ENCODE assay signal across 9 cellular contexts in genomic region chr5:164119806-164120440, GRCh38.
DNase-seq lines count a peak whose midpoint lies in the region; ATAC-seq and TF ChIP-seq lines count a peak whose summit lies in the region.
"Had no signal": no experiment of that assay in that cellular context is flagged by ENCODE, and none has a peak within 500 bp of the region (broad histone marks: within the 10 kb centered on the region; RNA-seq: fewer than 3 reads in every experiment).

No MANE protein-coding gene starts in this region.

- H3K18ac ChIP-seq in trophoblast cell (ENCODE audit: low read length): no peak overlapping the region

- H2BK5ac ChIP-seq in trophoblast cell (ENCODE audit: low read depth, low read length, poor library complexity): peak overlapping the region; percentile 74

- no peak overlapping the region for H2BK12ac ChIP-seq in trophoblast cell (ENCODE audit: low read length)

- DNase-seq in NCI-H526 (lab: John Stamatoyannopoulos, UW) (peak; percentile 9 to 32), NCI-H526 treated with DMSO at 0.1 percent for 48 hours (lab: John Stamatoyannopoulos, UW) (no peak), UCSD-AML1 (lab: John Stamatoyannopoulos, UW; ENCODE audit: unreplicated experiment) (peak; percentile 42), trophoblast cell (no peak), NCI-H2196 (lab: John Stamatoyannopoulos, UW; ENCODE audit: unreplicated experiment) (no peak), GF-D8 (lab: John Stamatoyannopoulos, UW) (no peak), dorsolateral prefrontal cortex (no peak)
- DNase-seq: C1 segment of cervical spinal cord had no signal

- H3K9ac ChIP-seq in trophoblast cell (ENCODE audit: low read length): no peak overlapping the region

- intact Hi-C loops in dorsolateral prefrontal cortex (cut with DNase I): no loop called here

- H4K8ac ChIP-seq in trophoblast cell (ENCODE audit: low read depth, low read length): peak overlapping the region; percentile 57

- peak; percentile 77 for ATAC-seq in HG03095 (IDR thresholded peaks at IDR 0.05; ENCODE audit: unreplicated experiment)

- no peak overlapping the region for H2AFZ ChIP-seq in trophoblast cell (ENCODE audit: insufficient read depth, low read length, poor library complexity)

- H3K4me2 ChIP-seq in trophoblast cell (ENCODE audit: low read length): no peak overlapping the region

- peaks cover 4% of the 10 kb centered on the region for H3K79me1 ChIP-seq in trophoblast cell (ENCODE audit: low read length)

- no CpG with 5 or more reads among the region's 7 CpGs for WGBS in trophoblast cell (ENCODE audit: extremely low coverage, insufficient coverage, insufficient read length)

- no peak overlapping the region for H2AK5ac ChIP-seq in trophoblast cell (ENCODE audit: low read length)

- H3K27me3 ChIP-seq in trophoblast cell (ENCODE audit: insufficient read depth, low read length): no peaks in the 10 kb centered on the region
- no peaks in the 10 kb centered on the region for H3K27me3 ChIP-seq in dorsolateral prefrontal cortex

- H4K12ac ChIP-seq in trophoblast cell (ENCODE audit: low read depth, low read length): no peak overlapping the region

- H3K14ac ChIP-seq in trophoblast cell (ENCODE audit: low read length): peak overlapping the region; percentile 46

- H2BK120ac ChIP-seq in trophoblast cell (ENCODE audit: insufficient read depth, low read length, poor library complexity): peak overlapping the region; percentile 65

- no peak overlapping the region for H3K4me3 ChIP-seq in trophoblast cell (ENCODE audit: low read depth, low read length)
- H3K4me3 ChIP-seq in dorsolateral prefrontal cortex: no peak overlapping the region

- H3K79me2 ChIP-seq in trophoblast cell (ENCODE audit: control insufficient read depth, insufficient read depth, low read length, poor library complexity): no peaks in the 10 kb centered on the region

- TF ChIP-seq CTCF in dorsolateral prefrontal cortex (IDR thresholded peaks at IDR 0.05 in 54 of 56, conservative IDR thresholded peaks at IDR 0.05 in 2 of 56; ENCODE audit: low read depth in 1 of 56, partially characterized antibody in 56 of 56): no peak

- H3K4ac ChIP-seq in trophoblast cell (ENCODE audit: low read depth, low read length): no peak overlapping the region

- H3K23ac ChIP-seq in trophoblast cell (ENCODE audit: low read length): no peak overlapping the region

- no peaks in the 10 kb centered on the region for H3K36me3 ChIP-seq in trophoblast cell (ENCODE audit: control insufficient read depth in 1 of 2, insufficient read depth in 2 of 2, low read length in 2 of 2)

- H4K91ac ChIP-seq in trophoblast cell (ENCODE audit: low read depth, low read length): peak overlapping the region; percentile 81

- H3K27ac ChIP-seq in trophoblast cell (ENCODE audit: low read depth, low read length) (no peak overlapping the region), dorsolateral prefrontal cortex (no peak overlapping the region)

- no peaks in the 10 kb centered on the region for H3K9me3 ChIP-seq in trophoblast cell (ENCODE audit: insufficient read depth, low read depth, low read length)

- H3K4me1 ChIP-seq in trophoblast cell (ENCODE audit: control insufficient read depth in 1 of 2, insufficient read depth in 2 of 2, low read length in 2 of 2): peaks cover 0 to 2% of the 10 kb centered on the region in 2 experiments

Comparison
In these comparisons a context has a peak if more than half of its experiments do, and no peak if none do; other contexts are left out.
1. DNase-seq: peak in NCI-H526 (2 of 2) and UCSD-AML1 (single experiment); none in NCI-H526 treated with DMSO at 0.1 percent for 48 hours (single experiment), trophoblast cell (0 of 2), NCI-H2196 (single experiment), GF-D8 (single experiment) and dorsolateral prefrontal cortex (0 of 10).